8 cellular contexts compared by ENCODE assay signal in genomic region chr3:49276475-49277356, GRCh38. TPM values are rescaled to one million over a fixed set of nuclear protein-coding genes. Genes with fewer than 3 reads are reported as not detected.
A peak's percentile ranks its signal among the peaks of the same experiment; 100 is the strongest.
DNase-seq lines count a peak whose midpoint lies in the region; ATAC-seq and TF ChIP-seq lines count a peak whose summit lies in the region.

TSS of gene C3orf62 (minus strand) at chr3:49277232. CDS start at chr3:49276872, 360 bp downstream.

- peak; percentile 70 for ATAC-seq in HG03159 (IDR thresholded peaks at IDR 0.05; ENCODE audit: unreplicated experiment)
- ATAC-seq in WTC11, result peak; percentile 96
- no peak for ATAC-seq in HG03439 (IDR thresholded peaks at IDR 0.05; ENCODE audit: unreplicated experiment)

- no peaks in the 10 kb centered on the region for H3K36me3 ChIP-seq in breast epithelium

- CTCF ChIA-PET in WTC11 (lab: Charles Lee), result interaction anchor here (0.7 to 1.2 kb wide), 5 partner anchors 63 to 263 kb away, joined by 3 to 7 read pairs (median 4); partner anchors contain the start of genes KLHDC8B and USP4

- no peaks in the 10 kb centered on the region for H3K9me3 Mint-ChIP-seq in WTC11

- H3K4me1 ChIP-seq in breast epithelium, result peaks cover 0 to 5% of the 10 kb centered on the region in 2 donors

- peak; percentile 62 for DNase-seq in GM04504 (ENCODE audit: low read depth)
- DNase-seq in WTC11 (ENCODE audit: low spot score), result peak; percentile 89
- peak; percentile 84 to 94 for DNase-seq in breast epithelium (ENCODE audit: low spot score in 2 of 2)
- DNase-seq in iPS-NIHi7 (ENCODE audit: extremely low spot score), result peak; percentile 93
- DNase-seq in RKO (ENCODE audit: low spot score), result no peak

- TF ChIP-seq POLR2A in breast epithelium (IDR thresholded peaks at IDR 0.05), result no peak

- POLR2A ChIA-PET in WTC11 (lab: Charles Lee), result no interaction called here

- H3K4me3 ChIP-seq in breast epithelium (peak within 1 kb of the TSS; percentile 44 to 71 (median 58)), skin epidermis (peak within 1 kb of the TSS; percentile 34 to 52 (median 42))

- H3K27me3 Mint-ChIP-seq in WTC11 (ENCODE audit: low read depth), result no peaks in the 10 kb centered on the region

- H3K9me3 ChIP-seq in breast epithelium, result no peaks in the 10 kb centered on the region

- peak within 1 kb of the TSS; percentile 91 to 97 for H3K27ac ChIP-seq in breast epithelium
- H3K27ac ChIP-seq in skin epidermis, result peak within 1 kb of the TSS; percentile 46 to 97 (median 89)

- TF ChIP-seq CTCF in WTC11 (IDR thresholded peaks at IDR 0.05) (no peak), breast epithelium (IDR thresholded peaks at IDR 0.05) (no peak)

- peak within 1 kb of the TSS; percentile 75 for H3K4me3 Mint-ChIP-seq in WTC11

- no peaks in the 10 kb centered on the region for H3K27me3 ChIP-seq in breast epithelium

- intact Hi-C loops in breast epithelium (cut with DNase I; ENCODE audit: low total_unique reads), result no loop called here

- H3K36me3 Mint-ChIP-seq in WTC11, result peaks cover 10% of the 10 kb centered on the region

- peaks cover 12% of the 10 kb centered on the region for H3K4me1 Mint-ChIP-seq in WTC11

- H3K27ac Mint-ChIP-seq in WTC11, result peak within 1 kb of the TSS; percentile 91

TF ChIP-seq in WTC11, 78 proteins besides CTCF, POLR2A, EP300 and RAD21:
- peak; percentile 47; the same call in 1 of the 2 replicates for TF ChIP-seq MAX (CRISPR knock-in tag; IDR thresholded peaks at IDR 0.05)
- no peak for TF ChIP-seq KAT7 (CRISPR knock-in tag; IDR thresholded peaks at IDR 0.05; ENCODE audit: borderline replicate concordance)
- no peak for TF ChIP-seq E2F4 (CRISPR knock-in tag; IDR thresholded peaks at IDR 0.05; ENCODE audit: borderline replicate concordance, low read depth)
- TF ChIP-seq ZBTB21 (CRISPR knock-in tag; IDR thresholded peaks at IDR 0.05; ENCODE audit: borderline replicate concordance), result peak; percentile 56; the same call in 1 of the 2 replicates
- TF ChIP-seq ESRRA (CRISPR knock-in tag; IDR thresholded peaks at IDR 0.05; ENCODE audit: borderline replicate concordance), result no peak
- TF ChIP-seq, protein P1, sequence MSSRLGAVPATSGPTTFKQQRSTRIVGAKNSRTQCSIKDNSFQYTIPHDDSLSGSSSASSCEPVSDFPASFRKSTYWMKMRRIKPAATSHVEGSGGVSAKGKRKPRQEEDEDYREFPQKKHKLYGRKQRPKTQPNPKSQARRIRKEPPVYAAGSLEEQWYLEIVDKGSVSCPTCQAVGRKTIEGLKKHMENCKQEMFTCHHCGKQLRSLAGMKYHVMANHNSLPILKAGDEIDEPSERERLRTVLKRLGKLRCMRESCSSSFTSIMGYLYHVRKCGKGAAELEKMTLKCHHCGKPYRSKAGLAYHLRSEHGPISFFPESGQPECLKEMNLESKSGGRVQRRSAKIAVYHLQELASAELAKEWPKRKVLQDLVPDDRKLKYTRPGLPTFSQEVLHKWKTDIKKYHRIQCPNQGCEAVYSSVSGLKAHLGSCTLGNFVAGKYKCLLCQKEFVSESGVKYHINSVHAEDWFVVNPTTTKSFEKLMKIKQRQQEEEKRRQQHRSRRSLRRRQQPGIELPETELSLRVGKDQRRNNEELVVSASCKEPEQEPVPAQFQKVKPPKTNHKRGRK (CRISPR knock-in tag; IDR thresholded peaks at IDR 0.05; ENCODE audit: borderline replicate concordance), result no peak
- no peak for TF ChIP-seq ELF4 (CRISPR knock-in tag; IDR thresholded peaks at IDR 0.05; ENCODE audit: low read depth)
- TF ChIP-seq E2F5 (CRISPR knock-in tag; IDR thresholded peaks at IDR 0.05), result 0 out of 2 replicates have a peak, but pooled peaks have one; percentile 34
- TF ChIP-seq HMGA2 (CRISPR knock-in tag; IDR thresholded peaks at IDR 0.05), result no peak
- TF ChIP-seq ZMAT4 (CRISPR knock-in tag; IDR thresholded peaks at IDR 0.05), result no peak

RNA-seq across cellular contexts. Expression of gene C3orf62, which starts in this region (rescaled TPM):
- 2.1 to 2.5 TPM (median 2.4 TPM) in 3 replicates for total RNA-seq in WTC11 (2021)
- total RNA-seq in breast epithelium, result 1 to 10 TPM; 4.2 to 5.1 (median 4.3) TPM
